ENCODE assay signal across 14 cellular contexts in genomic region chr3:16462679-16463078, GRCh38. TPM values are rescaled to one million over a fixed set of nuclear protein-coding genes. Genes with fewer than 3 reads are reported as not detected.
DNase-seq lines count a peak whose midpoint lies in the region; ATAC-seq lines count a peak whose summit lies in the region.
"Had no signal": no experiment of that assay in that cellular context is flagged by ENCODE, and none has a peak within 500 bp of the region (broad histone marks: within the 10 kb centered on the region; RNA-seq: fewer than 3 reads in every experiment).

No MANE protein-coding gene starts in this region.

- H3K27me3 Mint-ChIP-seq in activated CD8-positive, alpha-beta memory T cell treated with anti-CD3 and anti-CD28 coated beads, Interleukin-2, amount 10 ng/mL, durations not matched to agents 7 days and 5 days = no peaks in the 10 kb centered on the region
- H3K27me3 Mint-ChIP-seq in activated naive CD8-positive, alpha-beta T cell treated with anti-CD3 and anti-CD28 coated beads for 36 hours = no peaks in the 10 kb centered on the region
- no peaks in the 10 kb centered on the region for H3K27me3 Mint-ChIP-seq in stimulated activated naive B cell treated with anti-CD40 and anti-IgM and Interleukin-4, amounts not matched to agents 10 μg/mL and 1 μg/mL and 100 μg/mL, for 72 hours

- H3K27ac ChIP-seq in KOPT-K1 (ENCODE audit: low read depth, low read length, poor library complexity, severe bottlenecking) = peak overlapping the region; percentile 67
- H3K27ac ChIP-seq: A549, stomach had no signal

- H3K36me3 ChIP-seq in KOPT-K1 (ENCODE audit: insufficient read depth, low read length) = no peaks in the 10 kb centered on the region
- H3K36me3 ChIP-seq: stomach had no signal

- peak; percentile 83 for ATAC-seq in activated CD8-positive, alpha-beta memory T cell treated with anti-CD3 and anti-CD28 coated beads, Interleukin-2, amount 10 ng/mL, durations not matched to agents 7 days and 5 days
- ATAC-seq in stimulated activated naive B cell treated with anti-CD40 and anti-IgM and Interleukin-4, amounts not matched to agents 10 μg/mL and 1 μg/mL and 100 μg/mL, for 72 hours (replicated peaks) = peak; percentile 37 to 54
- no peak for ATAC-seq in GM21576 (IDR thresholded peaks at IDR 0.05; ENCODE audit: unreplicated experiment)
- ATAC-seq: A549 had no signal

- DNase-seq in activated CD8-positive, alpha-beta memory T cell treated with anti-CD3 and anti-CD28 coated beads, Interleukin-2, amount 10 ng/mL, durations not matched to agents 7 days and 5 days = peak; percentile 60
- DNase-seq in activated CD8-positive, alpha-beta memory T cell treated with anti-CD3 and anti-CD28 coated beads for 24 hours = no peak
- peak; percentile 10 for DNase-seq in activated naive CD8-positive, alpha-beta T cell treated with anti-CD3 and anti-CD28 coated beads for 36 hours
- DNase-seq in stimulated activated naive B cell treated with anti-CD40 and anti-IgM and Interleukin-4, amounts not matched to agents 10 μg/mL and 1 μg/mL and 100 μg/mL, for 72 hours = no peak
- DNase-seq in HPDE6-E6E7 (ENCODE audit: extremely low spot score) (no peak), RKO (ENCODE audit: low spot score) (no peak)
- DNase-seq: foreskin fibroblast, HFFc6, NCI-H187 treated with DMSO at 0.1 percent for 48 hours, NCI-H510A, stomach had no signal

- CTCF ChIA-PET in activated CD8-positive, alpha-beta memory T cell treated with anti-CD3 and anti-CD28 coated beads, Interleukin-2, amount 10 ng/mL, durations not matched to agents 7 days and 5 days (lab: Charles Lee) = interaction anchor here (0.9 kb wide), 1 partner anchor 197 kb away, joined by 3 read pairs; the partner anchor contains the start of gene OXNAD1

- H3K9me3 Mint-ChIP-seq in activated CD8-positive, alpha-beta memory T cell treated with anti-CD3 and anti-CD28 coated beads, Interleukin-2, amount 10 ng/mL, durations not matched to agents 7 days and 5 days (ENCODE audit: low read depth) = no peaks in the 10 kb centered on the region
- peaks cover 1% of the 10 kb centered on the region for H3K9me3 Mint-ChIP-seq in activated naive CD8-positive, alpha-beta T cell treated with anti-CD3 and anti-CD28 coated beads for 36 hours
- peaks cover 0 to 7% of the 10 kb centered on the region in 2 donors for H3K9me3 Mint-ChIP-seq in stimulated activated naive B cell treated with anti-CD40 and anti-IgM and Interleukin-4, amounts not matched to agents 10 μg/mL and 1 μg/mL and 100 μg/mL, for 72 hours
- H3K9me3 Mint-ChIP-seq: HFFc6 had no signal

- peaks cover 38% of the 10 kb centered on the region for H3K36me3 Mint-ChIP-seq in activated CD8-positive, alpha-beta memory T cell treated with anti-CD3 and anti-CD28 coated beads, Interleukin-2, amount 10 ng/mL, durations not matched to agents 7 days and 5 days
- peaks cover 53% of the 10 kb centered on the region for H3K36me3 Mint-ChIP-seq in activated naive CD8-positive, alpha-beta T cell treated with anti-CD3 and anti-CD28 coated beads for 36 hours
- peaks cover 57 to 79% of the 10 kb centered on the region in 2 donors for H3K36me3 Mint-ChIP-seq in stimulated activated naive B cell treated with anti-CD40 and anti-IgM and Interleukin-4, amounts not matched to agents 10 μg/mL and 1 μg/mL and 100 μg/mL, for 72 hours

- H3K27ac Mint-ChIP-seq in activated CD8-positive, alpha-beta memory T cell treated with anti-CD3 and anti-CD28 coated beads, Interleukin-2, amount 10 ng/mL, durations not matched to agents 7 days and 5 days = peak overlapping the region; percentile 75
- peak overlapping the region; percentile 77 for H3K27ac Mint-ChIP-seq in activated naive CD8-positive, alpha-beta T cell treated with anti-CD3 and anti-CD28 coated beads for 36 hours
- peak overlapping the region; percentile 44 for H3K27ac Mint-ChIP-seq in stimulated activated naive B cell treated with anti-CD40 and anti-IgM and Interleukin-4, amounts not matched to agents 10 μg/mL and 1 μg/mL and 100 μg/mL, for 72 hours
- H3K27ac Mint-ChIP-seq: HFFc6 had no signal

- H3K4me3 Mint-ChIP-seq in activated CD8-positive, alpha-beta memory T cell treated with anti-CD3 and anti-CD28 coated beads, Interleukin-2, amount 10 ng/mL, durations not matched to agents 7 days and 5 days = no peak overlapping the region
- H3K4me3 Mint-ChIP-seq in activated naive CD8-positive, alpha-beta T cell treated with anti-CD3 and anti-CD28 coated beads for 36 hours = peak overlapping the region; percentile 26
- peak overlapping the region in 1 of 2 donors; percentile 7 for H3K4me3 Mint-ChIP-seq in stimulated activated naive B cell treated with anti-CD40 and anti-IgM and Interleukin-4, amounts not matched to agents 10 μg/mL and 1 μg/mL and 100 μg/mL, for 72 hours
- H3K4me3 Mint-ChIP-seq: HFFc6 had no signal

- H3K4me1 Mint-ChIP-seq in activated CD8-positive, alpha-beta memory T cell treated with anti-CD3 and anti-CD28 coated beads, Interleukin-2, amount 10 ng/mL, durations not matched to agents 7 days and 5 days = peaks cover 34% of the 10 kb centered on the region
- H3K4me1 Mint-ChIP-seq in activated naive CD8-positive, alpha-beta T cell treated with anti-CD3 and anti-CD28 coated beads for 36 hours = peaks cover 43% of the 10 kb centered on the region
- H3K4me1 Mint-ChIP-seq in stimulated activated naive B cell treated with anti-CD40 and anti-IgM and Interleukin-4, amounts not matched to agents 10 μg/mL and 1 μg/mL and 100 μg/mL, for 72 hours = peaks cover 49 to 80% of the 10 kb centered on the region in 2 donors

- H3K9me3 ChIP-seq in KOPT-K1 (ENCODE audit: insufficient read depth, low read length, poor library complexity, severe bottlenecking) = no peaks in the 10 kb centered on the region
- H3K9me3 ChIP-seq: A549 had no signal

RNA-seq across cellular contexts. Expression of gene RFTN1, which starts 50.8 kb away (rescaled TPM):
- total RNA-seq in activated CD8-positive, alpha-beta memory T cell treated with anti-CD3 and anti-CD28 coated beads, Interleukin-2, amount 10 ng/mL, durations not matched to agents 7 days and 5 days = 10 to 100 TPM; 78.0 to 96.7 TPM
- 10 to 100 TPM; 84.2 to 84.8 TPM for total RNA-seq in activated naive CD8-positive, alpha-beta T cell treated with anti-CD3 and anti-CD28 coated beads for 36 hours

Comparison
In these comparisons a context has a peak if more than half of its experiments do, and no peak if none do; other contexts are left out.
1. DNase-seq: peak in activated CD8-positive, alpha-beta memory T cell treated with anti-CD3 and anti-CD28 coated beads, Interleukin-2, amount 10 ng/mL, durations not matched to agents 7 days and 5 days (single experiment) and activated naive CD8-positive, alpha-beta T cell treated with anti-CD3 and anti-CD28 coated beads for 36 hours (single experiment); none in activated CD8-positive, alpha-beta memory T cell treated with anti-CD3 and anti-CD28 coated beads for 24 hours (single experiment), stimulated activated naive B cell treated with anti-CD40 and anti-IgM and Interleukin-4, amounts not matched to agents 10 μg/mL and 1 μg/mL and 100 μg/mL, for 72 hours (single experiment), HPDE6-E6E7 (single experiment) and RKO (single experiment).
2. Peak in every context shown above with its lines, with median percentiles within 50 percentile points of each other: H3K27ac Mint-ChIP-seq.